ENCODE assay signal across 29 cellular contexts in the genomic region with DNA sequence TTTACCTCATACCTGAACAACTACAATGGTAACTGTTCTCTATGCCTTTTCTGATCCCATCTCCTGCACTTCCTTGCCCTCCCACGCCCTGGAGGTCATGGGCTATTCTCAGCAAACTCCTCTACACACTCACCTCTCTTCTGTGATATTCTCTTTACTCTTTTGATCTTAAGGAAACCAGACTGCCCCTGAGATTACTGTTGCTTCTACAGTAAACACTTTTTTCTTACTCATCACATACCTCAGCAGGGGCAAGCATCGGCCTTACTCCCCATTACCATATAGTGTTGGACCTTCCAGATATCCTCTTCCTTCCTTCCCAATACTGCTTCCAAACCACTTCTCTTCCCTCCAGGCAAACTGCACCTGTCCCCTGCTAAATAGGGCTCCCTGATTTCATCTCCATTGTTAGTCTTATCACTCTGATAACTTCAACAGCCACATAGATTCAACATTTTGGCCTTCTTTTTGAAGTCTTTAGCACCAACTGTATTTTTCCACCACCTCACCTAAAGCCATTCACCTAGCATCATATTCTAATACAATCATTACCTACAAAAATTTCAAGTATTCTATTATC.
DNase-seq lines count a peak whose midpoint lies in the region; ATAC-seq, FAIRE-seq and TF ChIP-seq lines count a peak whose summit lies in the region.
"Had no signal": no experiment of that assay in that cellular context is flagged by ENCODE, and none has a peak within 500 bp of the region (broad histone marks: within the 10 kb centered on the region; RNA-seq: fewer than 3 reads in every experiment).

No MANE protein-coding gene starts in this region.

- peaks cover 28% of the 10 kb centered on the region for H3K4me1 Mint-ChIP-seq in astrocyte (ENCODE audit: low read depth, unreplicated experiment)

- no peak for TF ChIP-seq EP300 in esophagus muscularis mucosa (IDR thresholded peaks at IDR 0.05)

- no peak overlapping the region for H2BK120ac ChIP-seq in mesenchymal stem cell (ENCODE audit: low read depth, low read length)

- H4K8ac ChIP-seq in mesenchymal stem cell (ENCODE audit: low read length) = no peak overlapping the region

- H3K36me3 Mint-ChIP-seq in astrocyte (ENCODE audit: low read depth, unreplicated experiment) = no peaks in the 10 kb centered on the region
- H3K36me3 Mint-ChIP-seq: CD4-positive, CD25-positive, alpha-beta regulatory T cell; IgD-negative memory B cell had no signal

- H3K4me1 ChIP-seq in left ventricle myocardium inferior (peaks cover 63% of the 10 kb centered on the region), astrocyte (ENCODE audit: insufficient read depth, low read length) (peaks cover 27% of the 10 kb centered on the region), mesenchymal stem cell (ENCODE audit: control insufficient read depth, insufficient read depth, low read depth, low read length) (peaks cover 1% of the 10 kb centered on the region), esophagus muscularis mucosa (peaks cover 28 to 63% (median 51%) of the 10 kb centered on the region in 4 donors)

- no peak overlapping the region for H3K4me3 Mint-ChIP-seq in astrocyte (ENCODE audit: unreplicated experiment)
- H3K4me3 Mint-ChIP-seq: CD4-positive, CD25-positive, alpha-beta regulatory T cell; effector memory CD8-positive, alpha-beta T cell; GM23338; IgD-negative memory B cell; T-helper 1 cell treated with Interleukin-12 subunit alpha and Interleukin-12 subunit beta and Interleukin-4 antibody, amounts not matched to agents 30 μg/mL and 1 μg/mL, for 36 hours had no signal

- H3K9ac ChIP-seq in astrocyte (ENCODE audit: low read length) = no peak overlapping the region
- H3K9ac ChIP-seq in mesenchymal stem cell (ENCODE audit: low read length) = no peak overlapping the region
- H3K9ac ChIP-seq: SK-N-SH had no signal

- H2BK15ac ChIP-seq in mesenchymal stem cell (ENCODE audit: low read depth, poor library complexity, severe bottlenecking) = no peak overlapping the region

- H2BK5ac ChIP-seq in mesenchymal stem cell (ENCODE audit: low read depth, low read length, poor library complexity, severe bottlenecking) = no peak overlapping the region

- H3K79me2 ChIP-seq in astrocyte (ENCODE audit: insufficient read depth, low read length) = peaks cover 72% of the 10 kb centered on the region

- no peak overlapping the region for H3K4ac ChIP-seq in mesenchymal stem cell (ENCODE audit: low read depth in 1 of 2, low read length in 2 of 2)

- no peak overlapping the region for H3K18ac ChIP-seq in mesenchymal stem cell (ENCODE audit: low read depth in 1 of 2, low read length in 2 of 2)

- peaks cover 59% of the 10 kb centered on the region for H4K20me1 ChIP-seq in astrocyte (ENCODE audit: insufficient read depth, low read length)

- no peak overlapping the region for H2AFZ ChIP-seq in astrocyte (ENCODE audit: low read depth, low read length)
- H2AFZ ChIP-seq in mesenchymal stem cell (ENCODE audit: low read depth, low read length) = no peak overlapping the region
- H2AFZ ChIP-seq: GM23338 had no signal

- H2BK12ac ChIP-seq in mesenchymal stem cell (ENCODE audit: low read length in 2 of 2) = no peak overlapping the region

- no peak for ATAC-seq in Right ventricle myocardium inferior
- no peak for ATAC-seq in GM18498 (IDR thresholded peaks at IDR 0.05; ENCODE audit: unreplicated experiment)
- ATAC-seq: effector memory CD8-positive, alpha-beta T cell; GM23338; heart right ventricle; left cardiac atrium; stimulated activated naive CD8-positive, alpha-beta T cell treated with anti-CD3 and anti-CD28 coated beads, Interleukin-15, Interleukin-2, amounts not matched to agents 100 U/mL and 50 U/mL, for 24 hours had no signal

- H3K27me3 ChIP-seq in left ventricle myocardium inferior (ENCODE audit: low read depth) (no peaks in the 10 kb centered on the region), astrocyte (ENCODE audit: insufficient read depth, low read length) (no peaks in the 10 kb centered on the region), mesenchymal stem cell (ENCODE audit: control insufficient read depth in 1 of 2, insufficient read depth in 1 of 2, low read length in 2 of 2) (no peaks in the 10 kb centered on the region), esophagus muscularis mucosa (no peaks in the 10 kb centered on the region)
- H3K27me3 ChIP-seq: esophagus squamous epithelium, heart right ventricle had no signal

- peak overlapping the region; percentile 35 for H3K27ac Mint-ChIP-seq in astrocyte (ENCODE audit: unreplicated experiment)
- H3K27ac Mint-ChIP-seq: CD4-positive, CD25-positive, alpha-beta regulatory T cell; effector memory CD8-positive, alpha-beta T cell; GM23338; IgD-negative memory B cell; T-helper 1 cell treated with Interleukin-12 subunit alpha and Interleukin-12 subunit beta and Interleukin-4 antibody, amounts not matched to agents 30 μg/mL and 1 μg/mL, for 36 hours had no signal

- no peak for TF ChIP-seq POLR2A in esophagus muscularis mucosa (IDR thresholded peaks at IDR 0.05; ENCODE audit: low read depth)

- no peak for FAIRE-seq in astrocyte (lab: Jason Lieb, UNC)

- H3K9me3 ChIP-seq in left ventricle myocardium inferior (replicated peaks) = no peaks in the 10 kb centered on the region
- H3K9me3 ChIP-seq in astrocyte (ENCODE audit: insufficient read depth, low read depth, low read length) = no peaks in the 10 kb centered on the region
- H3K9me3 ChIP-seq in mesenchymal stem cell (ENCODE audit: control insufficient read depth, low read length) = no peaks in the 10 kb centered on the region
- no peaks in the 10 kb centered on the region for H3K9me3 ChIP-seq in esophagus muscularis mucosa
- H3K9me3 ChIP-seq: esophagus squamous epithelium, heart right ventricle, SK-N-SH, thoracic aorta had no signal

- H3K23ac ChIP-seq in mesenchymal stem cell (ENCODE audit: low read length in 2 of 2) = no peak overlapping the region

- H3K27ac ChIP-seq in left ventricle myocardium inferior (replicated peaks) = peak overlapping the region; percentile 5
- H3K27ac ChIP-seq in astrocyte (ENCODE audit: low read depth, low read length) = no peak overlapping the region
- peak overlapping the region; percentile 27 for H3K27ac ChIP-seq in mesenchymal stem cell (ENCODE audit: low read length, poor library complexity, severe bottlenecking)
- H3K27ac ChIP-seq in esophagus muscularis mucosa (replicated peaks in 1 of 4) = peak overlapping the region in 1 of 4 donors; percentile 30
- H3K27ac ChIP-seq: esophagus squamous epithelium, RWPE1, thoracic aorta had no signal

- DNase-seq in left ventricle myocardium inferior (no peak), Right ventricle myocardium inferior (ENCODE audit: missing footprints) (no peak), astrocyte (ENCODE audit: low read depth) (peak; percentile 55), mesenchymal stem cell (peak; percentile 38), mesenteric fat pad (ENCODE audit: low spot score) (no peak), esophagus muscularis mucosa (ENCODE audit: extremely low spot score) (no peak), NCI-H1417 (lab: John Stamatoyannopoulos, UW) (no peak)
- DNase-seq: 8988T; activated CD4-positive, alpha-beta T cell treated with anti-CD3 and anti-CD28 coated beads for 4 hours; activated T-cell treated with anti-CD3 and anti-CD28 coated beads, Interleukin-2, amount 50 U/mL, for 48 hours; CD4-positive, CD25-positive, alpha-beta regulatory T cell; cortex of kidney; effector memory CD8-positive, alpha-beta T cell; esophagus squamous epithelium; foreskin melanocyte; heart right ventricle; left cardiac atrium; mammary epithelial cell; NCI-H1092; NCI-H2029; NCI-H2227 treated with DMSO at 0.1 percent for 48 hours; SK-N-SH; stimulated activated naive CD8-positive, alpha-beta T cell treated with anti-CD3 and anti-CD28 coated beads, Interleukin-15, Interleukin-2, amounts not matched to agents 100 U/mL and 50 U/mL, for 24 hours had no signal

- peaks cover 2% of the 10 kb centered on the region for H3K9me3 Mint-ChIP-seq in astrocyte (ENCODE audit: unreplicated experiment)
- H3K9me3 Mint-ChIP-seq: CD4-positive, CD25-positive, alpha-beta regulatory T cell; effector memory CD8-positive, alpha-beta T cell; GM23338; IgD-negative memory B cell; T-helper 1 cell treated with Interleukin-12 subunit alpha and Interleukin-12 subunit beta and Interleukin-4 antibody, amounts not matched to agents 30 μg/mL and 1 μg/mL, for 36 hours had no signal

- TF ChIP-seq CTCF in left ventricle myocardium inferior (IDR thresholded peaks at IDR 0.05; ENCODE audit: borderline replicate concordance) (no peak), astrocyte (IDR thresholded peaks at IDR 0.05; ENCODE audit: insufficient read depth, low read depth, low read length) (no peak), esophagus muscularis mucosa (IDR thresholded peaks at IDR 0.05) (no peak)

- H3K79me1 ChIP-seq in mesenchymal stem cell (replicated peaks; ENCODE audit: low read length, poor library complexity, severe bottlenecking) = peaks cover 17% of the 10 kb centered on the region

- no peaks in the 10 kb centered on the region for H3K36me3 ChIP-seq in left ventricle myocardium inferior
- H3K36me3 ChIP-seq in astrocyte (ENCODE audit: insufficient read depth, low read length) = peaks cover 3% of the 10 kb centered on the region
- H3K36me3 ChIP-seq in mesenchymal stem cell (ENCODE audit: control insufficient read depth in 1 of 2, insufficient read depth in 2 of 2, low read depth in 1 of 2, low read length in 2 of 2) = no peaks in the 10 kb centered on the region
- H3K36me3 ChIP-seq in esophagus muscularis mucosa = no peaks in the 10 kb centered on the region
- H3K36me3 ChIP-seq: esophagus squamous epithelium, thoracic aorta had no signal

- intact Hi-C loops in left ventricle myocardium inferior (cut with micrococcal nuclease) (no loop called here), Right ventricle myocardium inferior (cut with DNase I) (no loop called here), esophagus muscularis mucosa (cut with DNase I) (no loop called here)

- no peak overlapping the region for H2AK5ac ChIP-seq in mesenchymal stem cell (ENCODE audit: low read length, severe bottlenecking)

- 59% methylated on average over 2 of the region's 2 CpGs for WGBS in mesenchymal stem cell
- WGBS in esophagus muscularis mucosa = 76% methylated on average over 2 of the region's 2 CpGs

- H3K4me2 ChIP-seq in astrocyte (ENCODE audit: low read length) = peak overlapping the region; percentile 19
- no peak overlapping the region for H3K4me2 ChIP-seq in mesenchymal stem cell (ENCODE audit: low read length, poor library complexity, severe bottlenecking)
- H3K4me2 ChIP-seq: GM23338, SK-N-SH had no signal

- no peak overlapping the region for H3K14ac ChIP-seq in mesenchymal stem cell (ENCODE audit: low read length in 2 of 2)

- H3K27me3 Mint-ChIP-seq in astrocyte (ENCODE audit: low read depth, unreplicated experiment) = no peaks in the 10 kb centered on the region

- H4K91ac ChIP-seq in mesenchymal stem cell (ENCODE audit: low read length) = no peak overlapping the region

- H3K4me3 ChIP-seq in left ventricle myocardium inferior (no peak overlapping the region), astrocyte (ENCODE audit: insufficient read depth, low read depth, low read length) (no peak overlapping the region), mesenchymal stem cell (ENCODE audit: insufficient read depth in 1 of 2, low read depth in 1 of 2, low read length in 2 of 2) (no peak overlapping the region), esophagus muscularis mucosa (no peak overlapping the region)
- H3K4me3 ChIP-seq: esophagus squamous epithelium, GM23338, heart right ventricle, thoracic aorta had no signal

Comparison
In these comparisons a context has a peak if more than half of its experiments do, and no peak if none do; other contexts are left out.
1. DNase-seq: peak in astrocyte (single experiment) and mesenchymal stem cell (single experiment); none in left ventricle myocardium inferior (single experiment), Right ventricle myocardium inferior (single experiment), mesenteric fat pad (single experiment), esophagus muscularis mucosa (single experiment) and NCI-H1417 (0 of 3).